ENCODE assay signal across 17 cellular contexts in the genomic region with DNA sequence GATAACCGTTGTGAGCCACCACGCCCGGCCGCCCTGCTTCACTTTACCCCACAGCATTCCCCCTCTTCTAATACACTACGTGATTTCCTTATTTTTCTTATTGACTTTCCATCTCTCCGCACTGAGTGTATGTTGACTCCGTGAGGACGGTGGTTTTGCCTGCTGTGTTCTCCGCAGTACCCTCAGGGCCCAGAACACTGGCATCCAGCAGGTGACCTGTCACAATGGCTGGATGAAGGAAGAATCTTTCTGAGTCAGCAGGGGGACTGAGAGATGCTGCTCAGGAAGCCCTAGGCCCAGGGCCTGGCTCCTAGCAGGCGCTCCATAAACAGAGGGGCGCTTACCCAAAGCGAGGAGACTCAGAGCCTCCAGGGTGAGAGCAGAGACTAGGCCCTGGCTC.
"Had no signal": no experiment of that assay in that cellular context is flagged by ENCODE, and none has a peak within 500 bp of the region (broad histone marks: within the 10 kb centered on the region; RNA-seq: fewer than 3 reads in every experiment).

No MANE protein-coding gene starts in this region.

- H3K4me3 ChIP-seq: adrenal gland, pancreas, sigmoid colon, spleen, stomach, testis, upper lobe of left lung had no signal

- H3K4me1 ChIP-seq: adrenal gland, pancreas, testis had no signal

- H3K9me3 Mint-ChIP-seq: activated CD8-positive, alpha-beta T cell treated with anti-CD3 and anti-CD28 coated beads for 36 hours; activated T-cell treated with anti-CD3 and anti-CD28 coated beads, Interleukin-2, amount 50 U/mL, for 4 hours; T-helper 2 cell treated with Interferon-gamma antibody and Interleukin-4, amounts not matched to agents 5 μg/mL and 100 μg/mL, for 36 hours had no signal

- H3K27me3 Mint-ChIP-seq: activated CD8-positive, alpha-beta T cell treated with anti-CD3 and anti-CD28 coated beads for 36 hours had no signal

- H3K36me3 ChIP-seq: adrenal gland, pancreas, sigmoid colon, spleen, stomach, upper lobe of left lung had no signal

- H3K27me3 ChIP-seq: adrenal gland, pancreas, testis, upper lobe of left lung had no signal

- H3K27ac Mint-ChIP-seq: activated CD8-positive, alpha-beta T cell treated with anti-CD3 and anti-CD28 coated beads for 36 hours; T-helper 2 cell treated with Interferon-gamma antibody and Interleukin-4, amounts not matched to agents 5 μg/mL and 100 μg/mL, for 36 hours had no signal

- ATAC-seq: activated CD8-positive, alpha-beta T cell treated with anti-CD3 and anti-CD28 coated beads for 36 hours; activated T-cell treated with anti-CD3 and anti-CD28 coated beads, Interleukin-2, amount 50 U/mL, for 4 hours; pancreas had no signal

- DNase-seq: activated CD4-positive, alpha-beta T cell treated with anti-CD3 and anti-CD28 coated beads for 1 hour; activated CD8-positive, alpha-beta T cell treated with anti-CD3 and anti-CD28 coated beads for 36 hours; activated effector memory CD4-positive, alpha-beta T cell treated with Interleukin-2 at 50 U/mL for 16 hours; activated naive CD4-positive, alpha-beta T cell treated with anti-CD3 and anti-CD28 coated beads, Interleukin-2, amount 50 U/mL, for 16 hours; activated T-cell treated with anti-CD3 and anti-CD28 coated beads, Interleukin-2, amount 50 U/mL, for 4 hours; adrenal gland; cortex of kidney; effector CD8-positive, alpha-beta T cell; head of caudate nucleus; kidney glomerular epithelial cell; pancreas; sigmoid colon; spleen; stomach; testis; upper lobe of left lung had no signal

- H3K9me3 ChIP-seq: adrenal gland, pancreas, sigmoid colon, spleen, stomach, testis, upper lobe of left lung had no signal

- H3K4me3 Mint-ChIP-seq: activated CD8-positive, alpha-beta T cell treated with anti-CD3 and anti-CD28 coated beads for 36 hours; activated T-cell treated with anti-CD3 and anti-CD28 coated beads, Interleukin-2, amount 50 U/mL, for 4 hours; T-helper 2 cell treated with Interferon-gamma antibody and Interleukin-4, amounts not matched to agents 5 μg/mL and 100 μg/mL, for 36 hours had no signal

- H3K27ac ChIP-seq: adrenal gland, pancreas, sigmoid colon, spleen, stomach, testis, upper lobe of left lung had no signal
